ENCODE assay signal across 1 cellular context in the genomic region with DNA sequence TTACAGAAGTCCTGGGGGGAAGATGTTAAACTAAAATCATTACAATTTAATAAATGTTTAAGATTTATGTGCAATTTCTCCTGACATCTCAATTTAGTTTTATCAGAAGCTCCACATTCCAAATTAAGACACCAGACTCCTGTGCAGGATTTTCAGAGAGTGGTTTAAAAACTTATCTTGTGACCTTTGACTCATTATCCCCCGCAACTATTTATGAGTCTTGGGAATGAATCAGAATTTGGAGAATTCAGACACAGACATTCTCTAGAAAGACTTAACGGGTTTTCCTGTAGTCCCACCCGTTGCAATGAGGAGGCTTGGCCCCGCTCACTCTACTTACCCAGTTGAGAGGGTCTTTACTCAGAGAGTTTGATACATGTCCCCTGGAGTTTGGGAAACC.
TF ChIP-seq lines count a peak whose summit lies in the region.

No MANE protein-coding gene starts in this region.

TF ChIP-seq in IMR-90, 13 proteins besides CTCF, POLR2A, EP300 and RAD21 (continued from another document):
- TF ChIP-seq, protein P1, sequence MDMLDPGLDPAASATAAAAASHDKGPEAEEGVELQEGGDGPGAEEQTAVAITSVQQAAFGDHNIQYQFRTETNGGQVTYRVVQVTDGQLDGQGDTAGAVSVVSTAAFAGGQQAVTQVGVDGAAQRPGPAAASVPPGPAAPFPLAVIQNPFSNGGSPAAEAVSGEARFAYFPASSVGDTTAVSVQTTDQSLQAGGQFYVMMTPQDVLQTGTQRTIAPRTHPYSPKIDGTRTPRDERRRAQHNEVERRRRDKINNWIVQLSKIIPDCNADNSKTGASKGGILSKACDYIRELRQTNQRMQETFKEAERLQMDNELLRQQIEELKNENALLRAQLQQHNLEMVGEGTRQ (IDR thresholded peaks at IDR 0.05; ENCODE audit: low read depth, low read length), result no peak
- TF ChIP-seq, protein P2, sequence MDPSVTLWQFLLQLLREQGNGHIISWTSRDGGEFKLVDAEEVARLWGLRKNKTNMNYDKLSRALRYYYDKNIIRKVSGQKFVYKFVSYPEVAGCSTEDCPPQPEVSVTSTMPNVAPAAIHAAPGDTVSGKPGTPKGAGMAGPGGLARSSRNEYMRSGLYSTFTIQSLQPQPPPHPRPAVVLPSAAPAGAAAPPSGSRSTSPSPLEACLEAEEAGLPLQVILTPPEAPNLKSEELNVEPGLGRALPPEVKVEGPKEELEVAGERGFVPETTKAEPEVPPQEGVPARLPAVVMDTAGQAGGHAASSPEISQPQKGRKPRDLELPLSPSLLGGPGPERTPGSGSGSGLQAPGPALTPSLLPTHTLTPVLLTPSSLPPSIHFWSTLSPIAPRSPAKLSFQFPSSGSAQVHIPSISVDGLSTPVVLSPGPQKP (IDR thresholded peaks at IDR 0.05; ENCODE audit: borderline replicate concordance, low read depth, low read length), result no peak
- TF ChIP-seq MAZ (IDR thresholded peaks at IDR 0.05; ENCODE audit: borderline replicate concordance, low read depth, low read length), result no peak
- TF ChIP-seq BHLHE40 (IDR thresholded peaks at IDR 0.05; ENCODE audit: low read depth, low read length), result no peak
- no peak for TF ChIP-seq CHD1 (IDR thresholded peaks at IDR 0.05; ENCODE audit: low read depth, low read length)
- TF ChIP-seq RCOR1 (IDR thresholded peaks at IDR 0.05; ENCODE audit: insufficient replicate concordance, low read length), result no peak
- no peak for TF ChIP-seq RFX5 (IDR thresholded peaks at IDR 0.05; ENCODE audit: low read depth, low read length)
- TF ChIP-seq CEBPB (IDR thresholded peaks at IDR 0.05; ENCODE audit: low read depth, low read length), result no peak
- TF ChIP-seq MXI1 (IDR thresholded peaks at IDR 0.05; ENCODE audit: borderline replicate concordance, low read depth, low read length), result no peak
TF ChIP-seq in IMR-90: peak in this region for 0.
